Comparison of ENCODE assay signal across 8 cellular contexts in the genomic region with DNA sequence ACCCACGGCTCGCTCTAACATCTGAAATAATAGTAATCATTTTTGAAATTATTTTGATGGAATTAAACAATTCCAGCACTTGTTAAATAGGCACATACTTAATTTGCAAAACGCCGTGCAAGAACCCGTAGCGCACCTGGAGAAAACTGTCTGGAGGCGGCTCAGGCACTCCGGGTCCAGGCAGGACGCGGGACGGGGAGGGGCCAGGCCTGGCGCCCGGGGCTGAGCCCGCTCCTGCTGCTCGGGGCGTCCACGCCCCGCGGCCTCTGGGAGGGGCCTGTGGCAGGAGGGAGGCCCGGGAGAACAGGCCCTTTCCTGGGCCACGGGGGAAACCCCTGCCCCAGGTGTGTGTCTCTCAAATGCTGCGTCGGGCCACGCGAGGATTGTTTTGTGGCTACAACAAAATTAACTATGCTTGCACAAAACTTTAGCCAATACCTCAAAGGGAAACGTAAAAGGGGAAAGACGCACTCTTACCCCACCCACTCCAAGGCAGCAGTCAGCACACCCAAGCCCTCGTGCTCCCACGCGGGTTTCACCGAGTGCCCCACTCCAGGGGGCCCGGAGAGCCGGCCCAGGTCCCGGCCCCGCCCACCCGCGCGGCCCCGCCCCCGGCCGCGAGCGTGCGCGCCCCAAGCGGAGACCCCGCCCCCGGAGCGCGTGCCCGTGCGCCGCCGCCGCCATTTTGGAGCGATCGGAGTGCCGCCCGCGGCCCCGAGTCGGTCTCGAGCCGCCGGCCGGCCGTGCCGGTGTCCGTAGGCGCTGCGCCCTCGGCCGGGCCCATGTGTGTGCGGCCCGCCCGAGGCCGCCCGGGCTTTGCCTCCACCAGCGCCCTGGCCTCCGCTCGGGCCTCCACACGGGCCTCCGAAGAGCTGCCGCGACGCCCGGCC. TPM values are rescaled to one million over a fixed set of nuclear protein-coding genes. Genes with fewer than 3 reads are reported as not detected.
DNase-seq lines count a peak whose midpoint lies in the region; ATAC-seq and TF ChIP-seq lines count a peak whose summit lies in the region.

A gene with protein sequence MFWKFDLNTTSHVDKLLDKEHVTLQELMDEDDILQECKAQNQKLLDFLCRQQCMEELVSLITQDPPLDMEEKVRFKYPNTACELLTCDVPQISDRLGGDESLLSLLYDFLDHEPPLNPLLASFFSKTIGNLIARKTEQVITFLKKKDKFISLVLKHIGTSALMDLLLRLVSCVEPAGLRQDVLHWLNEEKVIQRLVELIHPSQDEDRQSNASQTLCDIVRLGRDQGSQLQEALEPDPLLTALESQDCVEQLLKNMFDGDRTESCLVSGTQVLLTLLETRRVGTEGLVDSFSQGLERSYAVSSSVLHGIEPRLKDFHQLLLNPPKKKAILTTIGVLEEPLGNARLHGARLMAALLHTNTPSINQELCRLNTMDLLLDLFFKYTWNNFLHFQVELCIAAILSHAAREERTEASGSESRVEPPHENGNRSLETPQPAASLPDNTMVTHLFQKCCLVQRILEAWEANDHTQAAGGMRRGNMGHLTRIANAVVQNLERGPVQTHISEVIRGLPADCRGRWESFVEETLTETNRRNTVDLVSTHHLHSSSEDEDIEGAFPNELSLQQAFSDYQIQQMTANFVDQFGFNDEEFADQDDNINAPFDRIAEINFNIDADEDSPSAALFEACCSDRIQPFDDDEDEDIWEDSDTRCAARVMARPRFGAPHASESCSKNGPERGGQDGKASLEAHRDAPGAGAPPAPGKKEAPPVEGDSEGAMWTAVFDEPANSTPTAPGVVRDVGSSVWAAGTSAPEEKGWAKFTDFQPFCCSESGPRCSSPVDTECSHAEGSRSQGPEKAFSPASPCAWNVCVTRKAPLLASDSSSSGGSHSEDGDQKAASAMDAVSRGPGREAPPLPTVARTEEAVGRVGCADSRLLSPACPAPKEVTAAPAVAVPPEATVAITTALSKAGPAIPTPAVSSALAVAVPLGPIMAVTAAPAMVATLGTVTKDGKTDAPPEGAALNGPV (plus strand): TSS at position 677 of the 890 bp plus-strand sequence. CDS start 50,582 bp downstream, outside the sequence.

- intact Hi-C loops in right lobe of liver (cut with DNase I), result loop anchor here (5.0 kb wide), 2 partner anchors 76 to 91 kb away; a partner anchor contains a TSS

- H3K27me3 ChIP-seq in right lobe of liver, result no peaks in the 10 kb centered on the region

- H3K4me1 ChIP-seq in right lobe of liver, result peaks cover 0 to 6% (median 2%) of the 10 kb centered on the region in 4 donors

- no peaks in the 10 kb centered on the region for H3K9me3 ChIP-seq in right lobe of liver

- no peak for TF ChIP-seq CTCF in right lobe of liver (IDR thresholded peaks at IDR 0.05)

- DNase-seq in NCI-H2107 (lab: John Stamatoyannopoulos, UW) (peak; percentile 65), NCI-H2107 treated with DMSO at 0.1 percent for 48 hours (lab: John Stamatoyannopoulos, UW; ENCODE audit: unreplicated experiment) (no peak), NCI-H2227 (lab: John Stamatoyannopoulos, UW; ENCODE audit: unreplicated experiment) (peak; percentile 75), dermis microvascular lymphatic vessel endothelial cell (ENCODE audit: low read depth in 2 of 2) (peak in 1 of 2 donors; percentile 69), right lobe of liver (peak; percentile 86 to 90 (median 88))
- DNase-seq in activated CD4-positive, alpha-beta T cell treated with anti-CD3 and anti-CD28 coated beads, Interleukin-2, amount 50 U/mL, for 4 hours, result peak; percentile 81 to 85
- peak; percentile 90 to 94 for DNase-seq in stimulated activated CD4-positive, alpha-beta T cell treated with anti-CD3 and anti-CD28 coated beads, Interleukin-4, amount 100 ng/mL, for 4 hours

- H3K36me3 ChIP-seq in right lobe of liver, result no peaks in the 10 kb centered on the region

- peak; percentile 69 for ATAC-seq in HG02852 (IDR thresholded peaks at IDR 0.05; ENCODE audit: unreplicated experiment)
- peak; percentile 87 to 95 (median 90) for ATAC-seq in right lobe of liver

- under 1% methylated on average over 23 of the region's 87 CpGs for WGBS in right lobe of liver (ENCODE audit: insufficient coverage, low coverage, low lambda C conversion rate, missing lambda C conversion rate)

- H3K4me3 ChIP-seq in right lobe of liver, result peak within 1 kb of the TSS; percentile 74 to 92 (median 86)

- peak; percentile 37 for TF ChIP-seq POLR2A in right lobe of liver (IDR thresholded peaks at IDR 0.05)

- H3K27ac ChIP-seq in right lobe of liver, result peak within 1 kb of the TSS; percentile 60 to 71 (median 69)

RNA-seq across cellular contexts. Expression of the gene that starts here (rescaled TPM):
- total RNA-seq in dermis microvascular lymphatic vessel endothelial cell, result 39.4 and 58.5 TPM in 2 replicates
- 10 to 100 TPM; 38.3 to 80.3 (median 54.4) TPM for total RNA-seq in right lobe of liver
